17 cellular contexts compared by ENCODE assay signal in the genomic region with DNA sequence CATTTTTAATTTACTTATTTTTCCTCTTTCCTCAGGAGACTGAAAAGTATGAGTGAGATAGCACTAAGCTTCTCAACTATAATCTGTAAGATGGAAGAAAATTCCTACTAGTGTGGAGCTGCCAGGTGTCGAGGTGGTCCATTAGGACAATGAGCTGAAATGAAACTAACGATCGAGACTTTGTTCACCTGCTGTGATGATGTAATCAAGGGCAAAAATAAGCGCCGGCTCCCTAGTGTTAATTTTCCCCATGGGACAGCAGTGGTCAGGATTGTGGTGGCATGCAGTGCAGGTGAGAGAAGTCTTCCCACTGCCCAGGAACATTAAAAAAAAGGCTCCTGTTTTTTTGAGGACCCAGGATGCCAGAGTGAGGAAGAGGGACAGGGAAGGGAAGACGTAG.
DNase-seq lines count a peak whose midpoint lies in the region; ATAC-seq, FAIRE-seq and TF ChIP-seq lines count a peak whose summit lies in the region.
"Had no signal": no experiment of that assay in that cellular context is flagged by ENCODE, and none has a peak within 500 bp of the region (broad histone marks: within the 10 kb centered on the region; RNA-seq: fewer than 3 reads in every experiment).

No MANE protein-coding gene starts in this region.

- H3K79me1 ChIP-seq in trophoblast cell (ENCODE audit: low read length): no peaks in the 10 kb centered on the region

- no peak overlapping the region for H2AFZ ChIP-seq in K562 (ENCODE audit: low read depth, low read length)
- H2AFZ ChIP-seq in trophoblast cell (ENCODE audit: insufficient read depth, low read length, poor library complexity): no peak overlapping the region

- H3K4me2 ChIP-seq in K562 (ENCODE audit: insufficient read depth, low read length) (no peak overlapping the region), trophoblast cell (ENCODE audit: low read length) (no peak overlapping the region)

- no peak for TF ChIP-seq CTCF in K562 (IDR thresholded peaks at IDR 0.05 in 2 of 3, conservative IDR thresholded peaks at IDR 0.05 in 1 of 3; ENCODE audit: insufficient read depth in 2 of 3, low read depth in 1 of 3, low read length in 3 of 3)

- no peak overlapping the region for H4K8ac ChIP-seq in trophoblast cell (ENCODE audit: low read depth, low read length)

- no peak overlapping the region for H4K12ac ChIP-seq in trophoblast cell (ENCODE audit: low read depth, low read length)

- FAIRE-seq in K562 (lab: Jason Lieb, UNC): no peak

- POLR2A ChIA-PET in K562 (lab: Yijun Ruan, JAX): no interaction called here

- H2BK120ac ChIP-seq in trophoblast cell (ENCODE audit: insufficient read depth, low read length, poor library complexity): no peak overlapping the region

- ATAC-seq in K562: no peak
- ATAC-seq in HG03378 (IDR thresholded peaks at IDR 0.05; ENCODE audit: unreplicated experiment): no peak

- H3K4me1 ChIP-seq in K562 (replicated peaks in 1 of 2; ENCODE audit: control insufficient read depth in 2 of 2, insufficient read depth in 2 of 2, low read length in 2 of 2) (no peaks in the 10 kb centered on the region), trophoblast cell (ENCODE audit: control insufficient read depth in 1 of 2, insufficient read depth in 2 of 2, low read length in 2 of 2) (no peaks in the 10 kb centered on the region)
- H3K4me1 ChIP-seq: Peyer's patch had no signal

- no peaks in the 10 kb centered on the region for H4K20me1 ChIP-seq in K562 (replicated peaks; ENCODE audit: control insufficient read depth, insufficient read depth, low read length)

- H2BK12ac ChIP-seq in trophoblast cell (ENCODE audit: low read length): no peak overlapping the region

- H3K27me3 ChIP-seq in K562 (ENCODE audit: control insufficient read depth in 2 of 2, insufficient read depth in 2 of 2, low read length in 2 of 2): no peaks in the 10 kb centered on the region
- H3K27me3 ChIP-seq in trophoblast cell (ENCODE audit: insufficient read depth, low read length): no peaks in the 10 kb centered on the region
- H3K27me3 ChIP-seq: Peyer's patch had no signal

- peak overlapping the region; percentile 9 for H3K23ac ChIP-seq in trophoblast cell (ENCODE audit: low read length)

- H3K14ac ChIP-seq in trophoblast cell (ENCODE audit: low read length): no peak overlapping the region

- CTCF ChIA-PET in K562 (lab: Yijun Ruan, JAX; ENCODE audit: low intra/inter-chr PET ratio): no interaction called here

- H3K9me3 ChIP-seq in K562 (replicated peaks; ENCODE audit: control insufficient read depth, insufficient read depth, low read depth, low read length) (no peaks in the 10 kb centered on the region), trophoblast cell (ENCODE audit: insufficient read depth, low read depth, low read length) (no peaks in the 10 kb centered on the region)
- H3K9me3 ChIP-seq: Peyer's patch had no signal

- in situ Hi-C loops in K562 (cut with MboI): no loop called here

- intact Hi-C loops in K562 (cut with micrococcal nuclease): no loop called here

- H3K18ac ChIP-seq in trophoblast cell (ENCODE audit: low read length): no peak overlapping the region

- no peak overlapping the region for H2AK5ac ChIP-seq in trophoblast cell (ENCODE audit: low read length)

- H3K79me2 ChIP-seq in K562 (ENCODE audit: control insufficient read depth, insufficient read depth, low read length) (no peaks in the 10 kb centered on the region), trophoblast cell (ENCODE audit: control insufficient read depth, insufficient read depth, low read length, poor library complexity) (no peaks in the 10 kb centered on the region)

- TF ChIP-seq RAD21 in K562 (CRISPR knock-in tag; conservative IDR thresholded peaks at IDR 0.05 in 1 of 2, IDR thresholded peaks at IDR 0.05 in 1 of 2): no peak

- H3K9ac ChIP-seq in K562 (ENCODE audit: insufficient read depth in 1 of 2, low read depth in 2 of 2, low read length in 2 of 2) (no peak overlapping the region), trophoblast cell (ENCODE audit: low read length) (no peak overlapping the region)

- H3K36me3 ChIP-seq in K562 (ENCODE audit: control insufficient read depth, insufficient read depth, low read length) (no peaks in the 10 kb centered on the region), trophoblast cell (ENCODE audit: control insufficient read depth in 1 of 2, insufficient read depth in 2 of 2, low read length in 2 of 2) (no peaks in the 10 kb centered on the region)
- H3K36me3 ChIP-seq: Peyer's patch had no signal

- WGBS in K562 (ENCODE audit: insufficient coverage, low coverage, missing lambda C conversion rate): 3% methylated on average over 6 of the region's 6 CpGs
- WGBS in trophoblast cell (ENCODE audit: extremely low coverage, insufficient coverage, insufficient read length): no CpG with 5 or more reads among the region's 6 CpGs

- no peak for TF ChIP-seq POLR2A in K562 (conservative IDR thresholded peaks at IDR 0.05)

- no peak overlapping the region for H4K91ac ChIP-seq in trophoblast cell (ENCODE audit: low read depth, low read length)

- DNase-seq in SHP77 (lab: John Stamatoyannopoulos, UW): peak; percentile 8 to 33
- DNase-seq in SHP77 treated with DMSO at 0.1 percent for 48 hours (lab: John Stamatoyannopoulos, UW): no peak
- DNase-seq in NCI-H2107 treated with DMSO at 0.1 percent for 48 hours (lab: John Stamatoyannopoulos, UW; ENCODE audit: unreplicated experiment): peak; percentile 68
- DNase-seq in K562 (ENCODE audit: extremely low read depth in 1 of 4, low spot score in 3 of 4): no peak
- no peak for DNase-seq in trophoblast cell
- no peak for DNase-seq in iPS-NIHi11 (ENCODE audit: low spot score)
- no peak for DNase-seq in DMS79 (lab: John Stamatoyannopoulos, UW)
- DNase-seq: CD4-positive, alpha-beta memory T cell; EL; H7; Karpas-422; NCI-H2029 treated with DMSO at 0.1 percent for 48 hours; NCI-H2227 treated with DMSO at 0.1 percent for 48 hours; NCI-H524 treated with DMSO at 0.1 percent for 48 hours; Peyer's patch; Right ventricle myocardium superior had no signal

- no peak overlapping the region for H3K4ac ChIP-seq in trophoblast cell (ENCODE audit: low read depth, low read length)

- H2BK5ac ChIP-seq in trophoblast cell (ENCODE audit: low read depth, low read length, poor library complexity): no peak overlapping the region

- H3K4me3 ChIP-seq in K562: no peak overlapping the region
- no peak overlapping the region for H3K4me3 ChIP-seq in trophoblast cell (ENCODE audit: low read depth, low read length)
- H3K4me3 ChIP-seq: Peyer's patch had no signal

- H3K27ac ChIP-seq in K562 (ENCODE audit: extremely low read depth, low read depth, low read length) (no peak overlapping the region), trophoblast cell (ENCODE audit: low read depth, low read length) (no peak overlapping the region)
- H3K27ac ChIP-seq: Peyer's patch had no signal

- no peak for TF ChIP-seq EP300 in K562 (IDR thresholded peaks at IDR 0.05; ENCODE audit: low read length)

- BruUV-seq in K562 (replicated peaks; lab: Mats Ljungman, UMichigan): no TSS peak

- no peaks in the 10 kb centered on the region for H3K9me1 ChIP-seq in K562 (ENCODE audit: control insufficient read depth, insufficient read depth, low read length)

TF ChIP-seq in K562, 482 proteins besides CTCF, POLR2A, EP300 and RAD21:
- TF ChIP-seq NR1H2 (CRISPR knock-in tag; IDR thresholded peaks at IDR 0.05): no peak
- TF ChIP-seq, protein P1, sequence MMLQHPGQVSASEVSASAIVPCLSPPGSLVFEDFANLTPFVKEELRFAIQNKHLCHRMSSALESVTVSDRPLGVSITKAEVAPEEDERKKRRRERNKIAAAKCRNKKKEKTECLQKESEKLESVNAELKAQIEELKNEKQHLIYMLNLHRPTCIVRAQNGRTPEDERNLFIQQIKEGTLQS (IDR thresholded peaks at IDR 0.05): 0 out of 2 replicates have a peak, but pooled peaks have one; percentile 17
- TF ChIP-seq, protein P1 (CRISPR knock-in tag; conservative IDR thresholded peaks at IDR 0.05): no peak
TF ChIP-seq in K562: peak in this region for 1.

Comparison
In these comparisons a context has a peak if more than half of its experiments do, and no peak if none do; other contexts are left out.
1. DNase-seq: peak in SHP77 (2 of 2) and NCI-H2107 treated with DMSO at 0.1 percent for 48 hours (single experiment); none in SHP77 treated with DMSO at 0.1 percent for 48 hours (single experiment), K562 (0 of 4), trophoblast cell (0 of 2), iPS-NIHi11 (single experiment) and DMS79 (single experiment).